21 cellular contexts compared by ENCODE assay signal in the genomic region with DNA sequence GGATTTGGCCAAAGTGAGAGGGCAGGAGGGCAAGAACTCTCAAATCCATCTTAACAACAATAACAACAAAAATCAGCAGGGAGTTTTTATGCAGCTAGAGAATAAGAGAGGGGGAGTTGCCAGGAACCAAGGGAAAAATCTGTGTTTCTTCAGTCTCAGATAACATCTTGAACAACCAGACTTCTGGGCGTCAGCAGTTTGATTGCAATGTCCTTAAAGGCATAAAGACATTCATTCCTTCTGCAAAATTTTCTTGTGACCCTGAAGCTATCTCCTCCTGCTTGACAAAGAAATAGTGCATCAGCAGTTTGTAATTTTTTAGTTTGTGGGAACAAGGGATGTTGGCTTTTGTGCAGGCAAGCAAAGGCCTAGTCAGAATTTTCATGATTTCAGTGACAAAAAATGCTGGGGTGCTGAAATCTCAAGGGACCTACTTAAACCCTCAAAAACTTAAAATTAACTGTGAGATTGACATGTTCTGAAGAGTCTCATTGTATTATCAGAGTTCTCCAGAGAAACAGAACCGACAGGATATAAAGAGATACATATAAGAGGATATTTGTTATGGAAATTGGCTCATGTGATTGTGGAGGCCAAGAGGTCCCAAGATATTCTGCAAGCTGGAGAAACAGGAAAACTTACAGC.
DNase-seq lines count a peak whose midpoint lies in the region; TF ChIP-seq lines count a peak whose summit lies in the region.
"Had no signal": no experiment of that assay in that cellular context is flagged by ENCODE, and none has a peak within 500 bp of the region (broad histone marks: within the 10 kb centered on the region; RNA-seq: fewer than 3 reads in every experiment).

No MANE protein-coding gene starts in this region.

- no peaks in the 10 kb centered on the region for H4K20me1 ChIP-seq in SK-N-SH (ENCODE audit: insufficient read depth)

- no peaks in the 10 kb centered on the region for H3K79me2 ChIP-seq in SK-N-SH (ENCODE audit: insufficient read depth)

- TF ChIP-seq EP300 in SK-N-SH (IDR thresholded peaks at IDR 0.05; ENCODE audit: borderline replicate concordance in 1 of 2, low read depth in 1 of 2, low read length in 1 of 2), result peak in 1 of 2 experiments; percentile 53; a peak in 1 of 4 replicates

- peak overlapping the region; percentile 48 to 92 (median 67) for H3K27ac Mint-ChIP-seq in nephron
- H3K27ac Mint-ChIP-seq: CD8-positive, alpha-beta memory T cell had no signal

- no peak overlapping the region for H3K4me2 ChIP-seq in SK-N-SH

- no peaks in the 10 kb centered on the region for H3K27me3 Mint-ChIP-seq in nephron (ENCODE audit: low read depth)
- H3K27me3 Mint-ChIP-seq: CD8-positive, alpha-beta memory T cell had no signal

- H2AFZ ChIP-seq in SK-N-SH (ENCODE audit: low read depth), result no peak overlapping the region

- H3K4me3 Mint-ChIP-seq in nephron, result no peak overlapping the region
- H3K4me3 Mint-ChIP-seq: CD8-positive, alpha-beta memory T cell had no signal

- H3K27me3 ChIP-seq in SK-N-SH (ENCODE audit: insufficient read depth), result no peaks in the 10 kb centered on the region
- H3K27me3 ChIP-seq in tibial artery, result no peaks in the 10 kb centered on the region

- H3K27ac ChIP-seq in SK-N-SH (ENCODE audit: low read depth in 2 of 2, low read length in 1 of 2) (peak overlapping the region in 1 of 2 experiments; percentile 27; a peak in 1 of 4 replicates), tibial artery (no peak overlapping the region)
- H3K27ac ChIP-seq: C4-2B had no signal

- H3K9me2 ChIP-seq in SK-N-SH, result 0 out of 2 replicates have a peak, but pooled peaks cover 7% of the 10 kb centered on the region

- H3K4me1 Mint-ChIP-seq in nephron, result peaks cover 24% of the 10 kb centered on the region
- H3K4me1 Mint-ChIP-seq: CD8-positive, alpha-beta memory T cell had no signal

- no peaks in the 10 kb centered on the region for H3F3A ChIP-seq in SK-N-SH (replicated peaks; ENCODE audit: insufficient read depth)

- peaks cover 2% of the 10 kb centered on the region for H3K9me3 Mint-ChIP-seq in nephron

- H3K36me3 ChIP-seq in SK-N-SH (replicated peaks in 1 of 2; ENCODE audit: control insufficient read depth in 1 of 2, insufficient read depth in 2 of 2, low read length in 1 of 2), result no peaks in the 10 kb centered on the region
- no peaks in the 10 kb centered on the region for H3K36me3 ChIP-seq in tibial artery

- WGBS in SK-N-SH (ENCODE audit: low lambda C conversion rate), result 37% methylated on average over 2 of the region's 2 CpGs

- H3K4me1 ChIP-seq in SK-N-SH (ENCODE audit: control insufficient read depth in 1 of 2, insufficient read depth in 2 of 2, low read depth in 1 of 2, low read length in 1 of 2) (peaks cover 0 to 4% of the 10 kb centered on the region in 2 experiments; a peak in 2 of 4 replicates), tibial artery (no peaks in the 10 kb centered on the region)

- intact Hi-C loops in tibial artery (cut with DNase I; ENCODE audit: low total_unique reads), result no loop called here

- H3K4me3 ChIP-seq in SK-N-SH (ENCODE audit: low read depth in 2 of 2, low read length in 1 of 2), result no peak overlapping the region
- no peak overlapping the region for H3K4me3 ChIP-seq in fibroblast of pulmonary artery (replicated peaks; ENCODE audit: low read depth, low read length)
- no peak overlapping the region for H3K4me3 ChIP-seq in tibial artery

- no peak for TF ChIP-seq CTCF in SK-N-SH (IDR thresholded peaks at IDR 0.05)
- no peak for TF ChIP-seq CTCF in fibroblast of pulmonary artery (IDR thresholded peaks at IDR 0.05; ENCODE audit: low read length, missing control alignments)
- TF ChIP-seq CTCF in nephron (IDR thresholded peaks at IDR 0.05; ENCODE audit: unreplicated experiment in 3 of 3), result no peak
- TF ChIP-seq CTCF in tibial artery (IDR thresholded peaks at IDR 0.05), result no peak

- H3K36me3 Mint-ChIP-seq in nephron (ENCODE audit: low read depth), result no peaks in the 10 kb centered on the region
- H3K36me3 Mint-ChIP-seq: CD8-positive, alpha-beta memory T cell had no signal

- H3K9me3 ChIP-seq in SK-N-SH, result no peaks in the 10 kb centered on the region
- no peaks in the 10 kb centered on the region for H3K9me3 ChIP-seq in tibial artery

- TF ChIP-seq RAD21 in SK-N-SH (IDR thresholded peaks at IDR 0.05; ENCODE audit: low read length), result no peak

- CTCF ChIA-PET in SK-N-SH (lab: Yijun Ruan, JAX), result interaction anchor here (1.5 to 1.6 kb wide), 2 partner anchors 22 to 126 kb away, joined by 3 to 4 read pairs; partner anchors contain the start of gene UNC5C

- DNase-seq in M059J (ENCODE audit: low read depth), result peak; percentile 3
- no peak for DNase-seq in SK-N-SH
- peak; percentile 80 for DNase-seq in fibroblast of pulmonary artery (ENCODE audit: low read depth)
- DNase-seq in activated naive CD4-positive, alpha-beta T cell treated with Interleukin-2 at 50 U/mL for 16 hours, result no peak
- DNase-seq in A172 (ENCODE audit: low spot score), result no peak
- no peak for DNase-seq in tibial artery
- DNase-seq in activated CD4-positive, alpha-beta T cell treated with anti-CD3 and anti-CD28 coated beads for 1 hour, result no peak
- DNase-seq: CD8-positive, alpha-beta memory T cell; DMS53; GDM1; MM.1S; NCI-H1048; NCI-H1417 treated with DMSO at 0.1 percent for 48 hours; NCI-H187; NCI-H2107; NCI-H446 treated with DMSO at 0.1 percent for 48 hours; NCI-H526 treated with DMSO at 0.1 percent for 48 hours; RPMI8226; SHP77 treated with DMSO at 0.1 percent for 48 hours had no signal

- no peak overlapping the region for H3K9ac ChIP-seq in SK-N-SH

- POLR2A ChIA-PET in SK-N-SH (lab: Yijun Ruan, JAX), result no interaction called here

TF ChIP-seq in SK-N-SH, 30 proteins besides CTCF, POLR2A, EP300 and RAD21:
- peak; percentile 65; the same call in 1 of the 2 replicates for TF ChIP-seq TCF12 (IDR thresholded peaks at IDR 0.05)
- TF ChIP-seq, protein P1, sequence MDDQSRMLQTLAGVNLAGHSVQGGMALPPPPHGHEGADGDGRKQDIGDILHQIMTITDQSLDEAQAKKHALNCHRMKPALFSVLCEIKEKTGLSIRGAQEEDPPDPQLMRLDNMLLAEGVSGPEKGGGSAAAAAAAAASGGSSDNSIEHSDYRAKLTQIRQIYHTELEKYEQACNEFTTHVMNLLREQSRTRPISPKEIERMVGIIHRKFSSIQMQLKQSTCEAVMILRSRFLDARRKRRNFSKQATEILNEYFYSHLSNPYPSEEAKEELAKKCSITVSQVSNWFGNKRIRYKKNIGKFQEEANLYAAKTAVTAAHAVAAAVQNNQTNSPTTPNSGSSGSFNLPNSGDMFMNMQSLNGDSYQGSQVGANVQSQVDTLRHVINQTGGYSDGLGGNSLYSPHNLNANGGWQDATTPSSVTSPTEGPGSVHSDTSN (IDR thresholded peaks at IDR 0.05), result peak; percentile 55
- no peak for TF ChIP-seq FOXM1 (IDR thresholded peaks at IDR 0.05; ENCODE audit: low read depth)

Comparison
In these comparisons a context has a peak if more than half of its experiments do, and no peak if none do; other contexts are left out.
1. DNase-seq: peak in M059J (single experiment) and fibroblast of pulmonary artery (single experiment); none in SK-N-SH (single experiment), activated naive CD4-positive, alpha-beta T cell treated with Interleukin-2 at 50 U/mL for 16 hours (single experiment), A172 (single experiment), tibial artery (0 of 2) and activated CD4-positive, alpha-beta T cell treated with anti-CD3 and anti-CD28 coated beads for 1 hour (single experiment).